Comparison of ENCODE assay signal across 20 cellular contexts in the genomic region with DNA sequence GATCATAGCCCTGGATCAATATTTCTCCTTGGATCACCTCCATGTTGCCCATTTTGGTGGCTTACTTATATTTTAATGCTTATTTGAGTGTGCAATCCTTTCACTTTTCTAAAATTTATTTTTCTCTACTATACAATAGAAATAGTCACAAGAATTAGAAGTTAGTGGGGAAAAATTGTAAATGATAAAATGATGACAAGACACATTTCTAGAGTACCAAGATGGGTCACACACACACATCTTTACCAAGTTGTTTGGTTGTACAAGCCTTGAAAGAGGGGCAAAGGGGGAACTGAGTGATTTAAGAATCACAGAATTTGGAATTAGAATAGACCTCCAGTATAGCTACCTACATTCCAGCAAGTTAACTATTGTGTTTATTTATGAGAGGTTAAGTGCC.
DNase-seq lines count a peak whose midpoint lies in the region; ATAC-seq, FAIRE-seq and TF ChIP-seq lines count a peak whose summit lies in the region.
"Had no signal": no experiment of that assay in that cellular context is flagged by ENCODE, and none has a peak within 500 bp of the region (broad histone marks: within the 10 kb centered on the region; RNA-seq: fewer than 3 reads in every experiment).

No MANE protein-coding gene starts in this region.

- peaks cover 3 to 5% of the 10 kb centered on the region in 2 experiments; a peak in 1 of 4 replicates for H3K79me1 ChIP-seq in IMR-90 (ENCODE audit: low read depth in 1 of 2, low read length in 2 of 2)
- H3K79me1 ChIP-seq in H1 (ENCODE audit: low read depth, low read length), result no peaks in the 10 kb centered on the region

- H2BK120ac ChIP-seq in IMR-90 (ENCODE audit: low read depth, low read length), result no peak overlapping the region
- H2BK120ac ChIP-seq in H1 (replicated peaks; ENCODE audit: low read depth, low read length), result no peak overlapping the region

- FAIRE-seq in A549 (lab: Jason Lieb, UNC) (no peak), H1 (lab: Jason Lieb, UNC) (no peak)
- FAIRE-seq: A204.1, D721Med, G401.6, GM12891, GM19239 had no signal

- H3K27me3 ChIP-seq in IMR-90 (ENCODE audit: control insufficient read depth, insufficient read depth, low read length) (no peaks in the 10 kb centered on the region), H1 (replicated peaks in 1 of 4; ENCODE audit: control insufficient read depth in 3 of 4, extremely low read depth in 1 of 4, insufficient read depth in 3 of 4, low read length in 3 of 4) (no peaks in the 10 kb centered on the region)
- H3K27me3 ChIP-seq: BLaER1 treated with 17β-estradiol and CSF1 and Interleukin-3, amounts not matched to agents 10 nM and 100 nM had no signal

- H2BK15ac ChIP-seq in IMR-90 (ENCODE audit: low read depth, low read length) (no peak overlapping the region), H1 (ENCODE audit: low read length) (no peak overlapping the region)

- no peak overlapping the region for H3K9ac ChIP-seq in IMR-90 (ENCODE audit: low read depth, low read length)
- H3K9ac ChIP-seq in H1 (replicated peaks in 1 of 4; ENCODE audit: extremely low read depth in 1 of 4, low read depth in 3 of 4, low read length in 3 of 4), result no peak overlapping the region
- H3K9ac ChIP-seq: BLaER1 treated with 17β-estradiol and CSF1 and Interleukin-3, amounts not matched to agents 10 nM and 100 nM had no signal

- no peak for TF ChIP-seq POLR2A in A549 (IDR thresholded peaks at IDR 0.05; ENCODE audit: low read length)
- no peak for TF ChIP-seq POLR2A in IMR-90 (IDR thresholded peaks at IDR 0.05; ENCODE audit: low read depth, low read length)
- no peak for TF ChIP-seq POLR2A in H1 (IDR thresholded peaks at IDR 0.05; ENCODE audit: control extremely low read depth in 1 of 2, low read depth in 2 of 2, low read length in 2 of 2)

- H2AK5ac ChIP-seq in IMR-90 (ENCODE audit: low read depth, low read length) (no peak overlapping the region), H1 (ENCODE audit: low read depth, low read length) (no peak overlapping the region)

- no peaks in the 10 kb centered on the region for H3K79me2 ChIP-seq in H1 (ENCODE audit: control insufficient read depth in 1 of 2, insufficient read depth in 2 of 2, low read length in 2 of 2)

- TF ChIP-seq EP300 in A549 (IDR thresholded peaks at IDR 0.05), result no peak
- TF ChIP-seq EP300 in H1 (IDR thresholded peaks at IDR 0.05; ENCODE audit: borderline replicate concordance in 1 of 2, low read depth in 2 of 2, low read length in 2 of 2), result no peak

- DNase-seq in A549 (ENCODE audit: low read depth in 1 of 2, low spot score in 1 of 2), result no peak
- no peak for DNase-seq in IMR-90
- DNase-seq in H1 (ENCODE audit: low read depth in 1 of 2, low spot score in 2 of 2), result no peak
- DNase-seq in NCI-H2227 treated with DMSO at 0.1 percent for 48 hours (lab: John Stamatoyannopoulos, UW), result no peak
- DNase-seq: 8988T; AML-193; Caco-2; Calu3; CD4-positive, alpha-beta T cell; CD8-positive, alpha-beta T cell; DMS79 treated with DMSO at 0.1 percent for 48 hours; GF-D8 had no signal

- H2BK5ac ChIP-seq in IMR-90 (ENCODE audit: low read depth, low read length, poor library complexity, severe bottlenecking) (no peak overlapping the region), H1 (ENCODE audit: low read depth, low read length) (no peak overlapping the region)

- H3K9me3 ChIP-seq in A549 (no peaks in the 10 kb centered on the region), IMR-90 (ENCODE audit: control insufficient read depth, insufficient read depth, low read length) (no peaks in the 10 kb centered on the region), H1 (ENCODE audit: insufficient read depth in 2 of 2, low read depth in 1 of 2, low read length in 1 of 2) (0 out of 4 replicates have a peak, but pooled peaks cover 0 to 4% of the 10 kb centered on the region in 2 experiments)
- H3K9me3 ChIP-seq: Caco-2 had no signal

- H3K14ac ChIP-seq in IMR-90 (replicated peaks; ENCODE audit: low read depth, low read length) (no peak overlapping the region), H1 (ENCODE audit: insufficient read length) (no peak overlapping the region)

- H3K56ac ChIP-seq in IMR-90 (ENCODE audit: extremely low read depth, insufficient read depth, low read length), result no peak overlapping the region
- no peak overlapping the region for H3K56ac ChIP-seq in H1 (replicated peaks; ENCODE audit: insufficient read length, low read depth, low read length)

- no peak overlapping the region for H2BK20ac ChIP-seq in IMR-90 (ENCODE audit: low read depth, low read length)
- H2BK20ac ChIP-seq in H1 (ENCODE audit: low read length), result no peak overlapping the region

- in situ Hi-C loops in IMR-90 (cut with MboI; ENCODE audit: low sequenced_read_pairs), result no loop called here

- H3K23me2 ChIP-seq in H1 (ENCODE audit: low read depth, low read length), result no peaks in the 10 kb centered on the region

- H4K8ac ChIP-seq in IMR-90 (ENCODE audit: low read depth in 2 of 2, low read length in 2 of 2), result no peak overlapping the region
- H4K8ac ChIP-seq in H1 (ENCODE audit: extremely low read depth, insufficient read depth, low read length), result no peak overlapping the region

- TF ChIP-seq RAD21 in A549 (conservative IDR thresholded peaks at IDR 0.05 in 1 of 2, IDR thresholded peaks at IDR 0.05 in 1 of 2) (no peak), IMR-90 (IDR thresholded peaks at IDR 0.05; ENCODE audit: low read length) (no peak), H1 (IDR thresholded peaks at IDR 0.05 in 1 of 2, conservative IDR thresholded peaks at IDR 0.05 in 1 of 2; ENCODE audit: low read depth in 2 of 2, low read length in 2 of 2) (no peak)

- no peaks in the 10 kb centered on the region for H3K9me1 ChIP-seq in IMR-90 (ENCODE audit: insufficient read depth, low read length)

- H3K36me3 ChIP-seq in IMR-90 (ENCODE audit: control insufficient read depth, insufficient read depth, low read length) (0 out of 2 replicates have a peak, but pooled peaks cover 2% of the 10 kb centered on the region), H1 (ENCODE audit: control insufficient read depth in 2 of 4, insufficient read depth in 4 of 4, low read length in 3 of 4) (no peaks in the 10 kb centered on the region)
- H3K36me3 ChIP-seq: BLaER1 treated with 17β-estradiol and CSF1 and Interleukin-3, amounts not matched to agents 10 nM and 100 nM had no signal

- dilution Hi-C loops in IMR-90 (cut with HindIII; ENCODE audit: low sequenced_read_pairs, unreplicated experiment), result no loop called here

- H4K20me1 ChIP-seq in IMR-90 (ENCODE audit: insufficient read depth, low read length) (no peaks in the 10 kb centered on the region), H1 (replicated peaks in 1 of 2; ENCODE audit: control insufficient read depth in 1 of 2, insufficient read depth in 2 of 2, low read length in 2 of 2) (no peaks in the 10 kb centered on the region)
- H4K20me1 ChIP-seq: BLaER1 treated with 17β-estradiol and CSF1 and Interleukin-3, amounts not matched to agents 10 nM and 100 nM had no signal

- no peak overlapping the region for H3K23ac ChIP-seq in IMR-90 (ENCODE audit: low read depth, low read length)
- H3K23ac ChIP-seq in H1 (ENCODE audit: insufficient read length), result no peak overlapping the region

- H3K4me2 ChIP-seq in A549 (no peak overlapping the region), IMR-90 (ENCODE audit: low read depth, low read length) (no peak overlapping the region), H1 (ENCODE audit: insufficient read depth in 1 of 2, low read depth in 2 of 2, low read length in 2 of 2) (no peak overlapping the region)
- H3K4me2 ChIP-seq: BLaER1 treated with 17β-estradiol and CSF1 and Interleukin-3, amounts not matched to agents 10 nM and 100 nM had no signal

- BruUV-seq in IMR-90 (replicated peaks; lab: Mats Ljungman, UMichigan), result no TSS peak

- H2BK12ac ChIP-seq in H1 (ENCODE audit: low read depth, low read length), result no peak overlapping the region

- no peaks in the 10 kb centered on the region for H3K4me1 ChIP-seq in A549
- no peaks in the 10 kb centered on the region; the same call in 1 of the 2 replicates for H3K4me1 ChIP-seq in IMR-90 (ENCODE audit: control insufficient read depth, insufficient read depth, low read length)
- H3K4me1 ChIP-seq in H1 (replicated peaks in 1 of 4; ENCODE audit: control insufficient read depth in 3 of 4, insufficient read depth in 4 of 4, low read length in 3 of 4), result no peaks in the 10 kb centered on the region
- H3K4me1 ChIP-seq: Caco-2 had no signal

- intact Hi-C loops in IMR-90 (cut with micrococcal nuclease), result loop anchor here (10.0 kb wide), 1 partner anchor 542 kb away; a partner anchor contains a TSS

- H3K4ac ChIP-seq in IMR-90 (ENCODE audit: low read depth, low read length) (no peak overlapping the region), H1 (replicated peaks; ENCODE audit: insufficient read length, low read depth, low read length) (no peak overlapping the region)

- ATAC-seq in A549, result no peak
- no peak for ATAC-seq in IMR-90 (ENCODE audit: low read depth)
- ATAC-seq in HG02610 (IDR thresholded peaks at IDR 0.05; ENCODE audit: unreplicated experiment), result no peak
- ATAC-seq: CD8-positive, alpha-beta T cell had no signal

- H2AK9ac ChIP-seq in IMR-90 (replicated peaks; ENCODE audit: low read depth, low read length, poor library complexity), result no peak overlapping the region

- TF ChIP-seq CTCF in A549 (IDR thresholded peaks at IDR 0.05) (no peak), IMR-90 (conservative IDR thresholded peaks at IDR 0.05; ENCODE audit: low read depth, low read length) (no peak), H1 (IDR thresholded peaks at IDR 0.05; ENCODE audit: control extremely low read depth in 1 of 3, insufficient read depth in 1 of 3, low read depth in 1 of 3, low read length in 3 of 3) (no peak)

- H4K5ac ChIP-seq in IMR-90 (ENCODE audit: low read depth, low read length) (no peak overlapping the region), H1 (ENCODE audit: insufficient read length, low read depth, low read length) (no peak overlapping the region)

- H3K4me3 ChIP-seq in A549, result no peak overlapping the region
- no peak overlapping the region for H3K4me3 ChIP-seq in IMR-90 (ENCODE audit: insufficient read depth, low read depth, low read length)
- no peak overlapping the region for H3K4me3 ChIP-seq in H1 (ENCODE audit: extremely low read depth in 1 of 4, insufficient read depth in 2 of 4, low read depth in 3 of 4, low read length in 4 of 4)
- H3K4me3 ChIP-seq: BLaER1 treated with 17β-estradiol and CSF1 and Interleukin-3, amounts not matched to agents 10 nM and 100 nM had no signal

- CTCF ChIA-PET in A549 (lab: Yijun Ruan, JAX), result no interaction called here
- CTCF ChIA-PET in IMR-90 (lab: Yijun Ruan, JAX), result no interaction called here
- CTCF ChIA-PET in H1 (lab: Charles Lee; ENCODE audit: partially characterized antibody), result no interaction called here

- no peak overlapping the region for H3K18ac ChIP-seq in IMR-90 (ENCODE audit: low read depth, low read length)
- H3K18ac ChIP-seq in H1 (ENCODE audit: extremely low read depth, low read length), result no peak overlapping the region

- H3K27ac ChIP-seq in A549, result no peak overlapping the region
- H3K27ac ChIP-seq in IMR-90 (ENCODE audit: insufficient read depth, low read length), result no peak overlapping the region
- H3K27ac ChIP-seq in H1 (ENCODE audit: low read depth, low read length), result no peak overlapping the region
- H3K27ac ChIP-seq: BLaER1 treated with 17β-estradiol and CSF1 and Interleukin-3, amounts not matched to agents 10 nM and 100 nM; C4-2B had no signal

- POLR2A ChIA-PET in A549 (lab: Yijun Ruan, JAX) (no interaction called here), IMR-90 (lab: Charles Lee; ENCODE audit: unreplicated experiment) (no interaction called here), H1 (lab: Charles Lee; ENCODE audit: partially characterized antibody) (interaction anchor here (0.7 kb wide), 1 partner anchor 302 kb away, joined by 3 read pairs; no protein-coding TSS in a partner anchor)

- H4K91ac ChIP-seq in IMR-90 (ENCODE audit: insufficient read depth, low read depth, low read length) (no peak overlapping the region), H1 (replicated peaks; ENCODE audit: insufficient read length, low read length) (no peak overlapping the region)

- H2AFZ ChIP-seq in IMR-90 (replicated peaks; ENCODE audit: low read length, poor library complexity), result no peak overlapping the region
- no peak overlapping the region for H2AFZ ChIP-seq in H1 (ENCODE audit: low read length)
